In genomic region chr3:47310391-47310790, GRCh38 we compare ENCODE assay signal across 1 cellular context.
TF ChIP-seq lines count a peak whose summit lies in the region.

No MANE protein-coding gene starts in this region.

TF ChIP-seq in K562, 482 proteins besides CTCF, POLR2A, EP300 and RAD21 (continues in another document):
- TF ChIP-seq HNRNPK (IDR thresholded peaks at IDR 0.05; ENCODE audit: low read depth, low read length, poor library complexity, severe bottlenecking) (no peak), ZHX1 (conservative IDR thresholded peaks at IDR 0.05; ENCODE audit: low read length) (no peak), DNMT1 (IDR thresholded peaks at IDR 0.05) (no peak), BCLAF1 (IDR thresholded peaks at IDR 0.05; ENCODE audit: borderline replicate concordance in 1 of 2, control insufficient read depth in 1 of 2, low read depth in 2 of 2, low read length in 1 of 2) (no peak), BACH1 (tag; IDR thresholded peaks at IDR 0.05) (no peak), DPF2 (IDR thresholded peaks at IDR 0.05) (peak; percentile 69; the same call in 1 of the 2 replicates), L3MBTL2 (IDR thresholded peaks at IDR 0.05) (peak; percentile 47; the same call in 1 of the 2 replicates), FOXK2 (conservative IDR thresholded peaks at IDR 0.05 in 1 of 2, IDR thresholded peaks at IDR 0.05 in 1 of 2; ENCODE audit: low read depth in 2 of 2) (no peak), HNRNPL (IDR thresholded peaks at IDR 0.05; ENCODE audit: low read depth, low read length) (no peak), MYNN (IDR thresholded peaks at IDR 0.05) (no peak), MYNN (CRISPR knock-in tag; IDR thresholded peaks at IDR 0.05) (no peak), ZSCAN29 (IDR thresholded peaks at IDR 0.05) (no peak), TEAD4 (IDR thresholded peaks at IDR 0.05; ENCODE audit: low read length) (peak; percentile 23; the same call in 1 of the 2 replicates), TEAD4 (CRISPR knock-in tag; IDR thresholded peaks at IDR 0.05; ENCODE audit: borderline replicate concordance) (no peak), HSF4 (CRISPR knock-in tag; IDR thresholded peaks at IDR 0.05; ENCODE audit: borderline replicate concordance) (no peak), RCOR1 (IDR thresholded peaks at IDR 0.05; ENCODE audit: borderline replicate concordance in 1 of 2, low read depth in 2 of 2, low read length in 2 of 2) (0 out of 4 replicates have a peak, but pooled peaks of 1 of the 2 experiments have one; percentile 4), ZNF318 (IDR thresholded peaks at IDR 0.05; ENCODE audit: borderline replicate concordance in 1 of 2, low read depth in 1 of 2) (no peak), SMARCB1 (IDR thresholded peaks at IDR 0.05; ENCODE audit: insufficient read length, low read depth) (no peak), NCOR1 (IDR thresholded peaks at IDR 0.05) (peak; percentile 37), CTBP1 (IDR thresholded peaks at IDR 0.05; ENCODE audit: borderline replicate concordance) (no peak), ADNP (tag; IDR thresholded peaks at IDR 0.05) (no peak), EGR1 (conservative IDR thresholded peaks at IDR 0.05) (no peak), SMARCA4 (IDR thresholded peaks at IDR 0.05) (peak; percentile 58), TCF3 (CRISPR knock-in tag; IDR thresholded peaks at IDR 0.05) (peak; percentile 66), CCNT2 (IDR thresholded peaks at IDR 0.05; ENCODE audit: borderline replicate concordance, extremely low read depth, insufficient read length, low read depth, low read length) (no peak), ZNF146 (CRISPR knock-in tag; IDR thresholded peaks at IDR 0.05; ENCODE audit: unreplicated experiment) (no peak), ZNF592 (IDR thresholded peaks at IDR 0.05) (0 out of 2 replicates have a peak, but pooled peaks have one; percentile 49), MTA2 (IDR thresholded peaks at IDR 0.05; ENCODE audit: low read depth) (peak; percentile 6; the same call in 1 of the 2 replicates), STAT6 (CRISPR knock-in tag; IDR thresholded peaks at IDR 0.05) (no peak), HMG20B (CRISPR knock-in tag; IDR thresholded peaks at IDR 0.05) (no peak), RBM39 (optimal IDR thresholded peaks at IDR 0.05; ENCODE audit: low read depth, low read length) (no peak), SRF (CRISPR knock-in tag; IDR thresholded peaks at IDR 0.05) (no peak), KDM4B (IDR thresholded peaks at IDR 0.05; ENCODE audit: borderline replicate concordance in 2 of 2, low read depth in 1 of 2) (no peak), CREB3L1 (IDR thresholded peaks at IDR 0.05; ENCODE audit: borderline replicate concordance, low read depth) (no peak), CBFA2T3 (IDR thresholded peaks at IDR 0.05) (peak; percentile 70), SRSF3 (IDR thresholded peaks at IDR 0.05; ENCODE audit: insufficient read depth, low read length) (no peak)
